Comparison of ENCODE assay signal across 8 cellular contexts in the genomic region with DNA sequence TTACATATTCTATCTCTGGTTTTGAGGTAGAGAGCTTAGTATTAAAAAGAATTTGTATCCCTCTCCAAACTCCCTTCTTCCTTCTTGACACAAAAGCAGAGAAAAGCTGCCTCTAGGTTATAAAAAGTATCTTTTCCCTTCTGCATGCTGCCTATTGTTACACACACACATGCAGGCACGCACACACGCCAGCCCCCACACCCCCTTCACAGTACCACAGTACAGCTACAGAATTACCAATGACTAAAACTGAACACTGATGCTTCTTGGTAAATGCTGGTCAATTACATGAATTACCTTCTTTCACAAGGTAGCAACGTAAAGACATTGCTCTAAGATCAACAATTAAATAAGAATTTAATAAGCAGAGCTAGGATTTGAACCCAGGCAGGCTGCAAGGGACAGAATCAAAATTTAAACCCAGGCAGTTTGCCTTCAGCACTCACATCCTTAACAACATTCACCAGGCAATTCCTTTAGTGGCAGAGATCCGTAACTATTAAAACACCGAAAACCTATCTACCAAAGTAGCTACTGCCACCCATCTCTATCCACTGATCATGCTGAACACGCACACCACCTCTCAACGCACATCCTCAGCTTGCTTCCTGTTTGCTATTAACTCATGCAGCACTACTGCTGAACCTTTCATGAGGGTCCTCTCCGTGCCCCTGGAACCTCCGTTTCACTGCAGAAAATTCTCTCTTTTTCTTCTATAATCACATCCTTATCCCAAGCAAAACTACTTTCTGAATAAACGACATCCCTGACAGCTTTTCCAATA. TPM values are rescaled to one million over a fixed set of nuclear protein-coding genes. Genes with fewer than 3 reads are reported as not detected.
A peak's percentile ranks its signal among the peaks of the same experiment; 100 is the strongest.
DNase-seq lines count a peak whose midpoint lies in the region; ATAC-seq and TF ChIP-seq lines count a peak whose summit lies in the region.
"Had no signal": no experiment of that assay in that cellular context is flagged by ENCODE, and none has a peak within 500 bp of the region (broad histone marks: within the 10 kb centered on the region; RNA-seq: fewer than 3 reads in every experiment).

No MANE protein-coding gene starts in this region.

- H3K27ac ChIP-seq in PC-9 (peak overlapping the region; percentile 19; the same call in 1 of the 2 replicates), WERI-Rb-1 (no peak overlapping the region)

- no peaks in the 10 kb centered on the region for H3K9me2 ChIP-seq in PC-9 (ENCODE audit: insufficient read depth)

- H3K36me3 Mint-ChIP-seq in effector memory CD8-positive, alpha-beta T cell (ENCODE audit: insufficient read depth): peaks cover 71% of the 10 kb centered on the region

- intact Hi-C loops in PC-9 (cut with micrococcal nuclease; ENCODE audit: unreplicated experiment): loop anchor here (10.0 kb wide), 1 partner anchor 283 kb away; a partner anchor contains a TSS

- no peak overlapping the region for H3K4me3 ChIP-seq in PC-9
- no peak overlapping the region for H3K4me3 ChIP-seq in skeletal muscle satellite cell (ENCODE audit: low read length)
- no peak overlapping the region for H3K4me3 ChIP-seq in WERI-Rb-1 (ENCODE audit: low read depth, low read length)

- ATAC-seq in GM19467 (IDR thresholded peaks at IDR 0.05; ENCODE audit: unreplicated experiment): peak; percentile 7
- ATAC-seq in effector memory CD8-positive, alpha-beta T cell (replicated peaks): peak; percentile 73

- in situ Hi-C loops in ACHN (cut with HindIII; ENCODE audit: low pct_ligation_motif_present, low pct_unique_long_range_greater_than_20kb, low sequenced_read_pairs): no loop called here

- H3K9me3 Mint-ChIP-seq in effector memory CD8-positive, alpha-beta T cell: no peaks in the 10 kb centered on the region

- peaks cover 98% of the 10 kb centered on the region for H4K20me1 ChIP-seq in PC-9 (ENCODE audit: insufficient read depth)

- H3K4me1 ChIP-seq in PC-9 (replicated peaks; ENCODE audit: insufficient read depth) (peaks cover 26% of the 10 kb centered on the region), skeletal muscle satellite cell (ENCODE audit: control insufficient read depth, insufficient read depth, low read length) (peaks cover 58% of the 10 kb centered on the region)

- peaks cover 46% of the 10 kb centered on the region for H3K36me3 ChIP-seq in PC-9 (ENCODE audit: low read depth)
- H3K36me3 ChIP-seq in skeletal muscle satellite cell (ENCODE audit: insufficient read depth, low read length): peaks cover 49% of the 10 kb centered on the region
- H3K36me3 ChIP-seq in WERI-Rb-1: peaks cover 70% of the 10 kb centered on the region

- H3K79me2 ChIP-seq in PC-9 (ENCODE audit: low read depth): peaks cover 96% of the 10 kb centered on the region

- DNase-seq in PC-9: no peak
- DNase-seq in effector memory CD8-positive, alpha-beta T cell: peak in 1 of 3 experiments; percentile 13
- no peak for DNase-seq in WERI-Rb-1
- no peak for DNase-seq in ACHN
- DNase-seq in COLO829 (ENCODE audit: low spot score): no peak
- DNase-seq: NCI-H2171 had no signal

- H3F3A ChIP-seq in PC-9 (ENCODE audit: insufficient read depth, low read depth): peaks cover 94% of the 10 kb centered on the region

- H3K9me3 ChIP-seq in PC-9 (ENCODE audit: insufficient read depth, low read depth) (no peaks in the 10 kb centered on the region), skeletal muscle satellite cell (replicated peaks; ENCODE audit: low read length) (no peaks in the 10 kb centered on the region), WERI-Rb-1 (ENCODE audit: severe bottlenecking) (no peaks in the 10 kb centered on the region)

- H3K4me3 Mint-ChIP-seq in effector memory CD8-positive, alpha-beta T cell: peak overlapping the region; percentile 20 to 34

- H3K27me3 Mint-ChIP-seq in effector memory CD8-positive, alpha-beta T cell: no peaks in the 10 kb centered on the region

- H2AFZ ChIP-seq in PC-9: no peak overlapping the region

- no peak overlapping the region for H3K9ac ChIP-seq in skeletal muscle satellite cell (ENCODE audit: low read depth, low read length)

- H3K4me1 Mint-ChIP-seq in effector memory CD8-positive, alpha-beta T cell (ENCODE audit: low read depth in 2 of 2): peaks cover 30 to 38% of the 10 kb centered on the region in 2 donors

- H3K27ac Mint-ChIP-seq in effector memory CD8-positive, alpha-beta T cell: peak overlapping the region; percentile 32 to 84

- H3K4me2 ChIP-seq in PC-9 (no peak overlapping the region), skeletal muscle satellite cell (ENCODE audit: low read length) (peak overlapping the region; percentile 40)

- no TSS peak for BruUV-seq in PC-9 (replicated peaks; lab: Mats Ljungman, UMichigan)

- POLR2A ChIA-PET in PC-9 (lab: Charles Lee; ENCODE audit: unreplicated experiment): interaction anchor here (0.6 kb wide), 1 partner anchor 126 kb away, joined by 3 read pairs; no protein-coding TSS in a partner anchor

- CTCF ChIA-PET in PC-9 (lab: Charles Lee): interaction anchor here (0.6 kb wide), 1 partner anchor 73 kb away, joined by 6 read pairs; no protein-coding TSS in a partner anchor

- H3K27me3 ChIP-seq in PC-9 (ENCODE audit: insufficient read depth, low read depth): no peaks in the 10 kb centered on the region
- no peaks in the 10 kb centered on the region for H3K27me3 ChIP-seq in skeletal muscle satellite cell (ENCODE audit: control insufficient read depth, insufficient read depth, low read length)
- no peaks in the 10 kb centered on the region for H3K27me3 ChIP-seq in WERI-Rb-1 (ENCODE audit: insufficient read depth, low read depth, severe bottlenecking)

- no peak for TF ChIP-seq CTCF in PC-9 (conservative IDR thresholded peaks at IDR 0.05)
- TF ChIP-seq CTCF in WERI-Rb-1 (IDR thresholded peaks at IDR 0.05; ENCODE audit: low read depth, low read length): no peak

RNA-seq across cellular contexts. Expression of a gene that starts 37.8 kb away (rescaled TPM):
- total RNA-seq in PC-9 (2021): 841 and 1,140 TPM in 2 replicates
- 623 and 650 TPM in 2 replicates for total RNA-seq in skeletal muscle satellite cell (2012; rRNA removed)
